ENCODE assay signal across 8 cellular contexts in genomic region chr1:87325982-87326738, GRCh38. TPM values are rescaled to one million over a fixed set of nuclear protein-coding genes. Genes with fewer than 3 reads are reported as not detected.
A peak's percentile ranks its signal among the peaks of the same experiment; 100 is the strongest.
DNase-seq lines count a peak whose midpoint lies in the region; ATAC-seq and TF ChIP-seq lines count a peak whose summit lies in the region.

No MANE protein-coding gene starts in this region.

- DNase-seq in activated CD4-positive, alpha-beta T cell treated with anti-CD3 and anti-CD28 coated beads for 36 hours = peak; percentile 61
- DNase-seq in activated CD4-positive, alpha-beta T cell treated with anti-CD3 and anti-CD28 coated beads for 1 hour = no peak
- peak; percentile 42 for DNase-seq in LHCN-M2 (ENCODE audit: low read depth)
- peak; percentile 56 for DNase-seq in RPMI7951 (ENCODE audit: low read depth)
- DNase-seq in mammary epithelial cell = peak; percentile 43
- DNase-seq in lung (ENCODE audit: low spot score) = peak; percentile 42
- DNase-seq in uterus = peak in 1 of 2 donors; percentile 53

- H3K4me3 Mint-ChIP-seq in activated CD4-positive, alpha-beta T cell treated with anti-CD3 and anti-CD28 coated beads for 36 hours = no peak overlapping the region

- in situ Hi-C loops in mammary epithelial cell (cut with MboI; ENCODE audit: low sequenced_read_pairs in 2 of 2) = loop anchor here in 1 of 2 donors (10.0 to 25.0 kb wide), 2 partner anchors 629 to 736 kb away; no protein-coding TSS in a partner anchor

- CTCF ChIA-PET in activated CD4-positive, alpha-beta T cell treated with anti-CD3 and anti-CD28 coated beads for 36 hours (lab: Charles Lee) = interaction anchor here (0.5 to 3.1 kb wide), 19 partner anchors 9 to 990 kb away, joined by 3 to 16 read pairs (median 4); no protein-coding TSS in a partner anchor
- CTCF ChIA-PET in mammary epithelial cell (lab: Charles Lee; ENCODE audit: low non-redundant PET) = no interaction called here

- no peaks in the 10 kb centered on the region for H4K20me1 ChIP-seq in mammary epithelial cell (ENCODE audit: insufficient read depth, low read length)

- H3K4me2 ChIP-seq in mammary epithelial cell (ENCODE audit: insufficient read depth, low read depth, low read length) = no peak overlapping the region

- TF ChIP-seq CTCF in mammary epithelial cell (conservative IDR thresholded peaks at IDR 0.05 in 1 of 2, IDR thresholded peaks at IDR 0.05 in 1 of 2; ENCODE audit: extremely low read depth in 1 of 2, insufficient read depth in 1 of 2, low read depth in 1 of 2, low read length in 2 of 2) = peak; percentile 73 to 77
- TF ChIP-seq CTCF in lung (IDR thresholded peaks at IDR 0.05; ENCODE audit: control extremely low read depth, extremely low read depth) = peak; percentile 74
- TF ChIP-seq CTCF in uterus (IDR thresholded peaks at IDR 0.05) = peak; percentile 70 to 79 (median 75)

- dilution Hi-C loops in mammary epithelial cell (cut with HindIII; ENCODE audit: low sequenced_read_pairs) = no loop called here

- WGBS in mammary epithelial cell (ENCODE audit: low coverage, missing lambda C conversion rate) = 40% methylated on average over 10 of the region's 10 CpGs
- 42 to 45% methylated on average over 10 of the region's 10 CpGs for WGBS in lung, 2 donors

- H3K9ac ChIP-seq in mammary epithelial cell (ENCODE audit: insufficient read depth, low read length) = no peak overlapping the region

- peaks cover 11% of the 10 kb centered on the region for H3K27me3 Mint-ChIP-seq in activated CD4-positive, alpha-beta T cell treated with anti-CD3 and anti-CD28 coated beads for 36 hours

- H3K36me3 ChIP-seq in mammary epithelial cell (ENCODE audit: insufficient read depth, low read length) (no peaks in the 10 kb centered on the region), lung (ENCODE audit: control insufficient read depth in 2 of 2, insufficient read depth in 2 of 2, low read length in 2 of 2) (no peaks in the 10 kb centered on the region), uterus (no peaks in the 10 kb centered on the region)

- ATAC-seq in activated CD4-positive, alpha-beta T cell treated with anti-CD3 and anti-CD28 coated beads for 36 hours = no peak
- no peak for ATAC-seq in lung (ENCODE audit: insufficient read depth, low FRiP score)
- no peak for ATAC-seq in GM19023 (IDR thresholded peaks at IDR 0.05; ENCODE audit: unreplicated experiment)

- H3K27ac ChIP-seq in mammary epithelial cell (ENCODE audit: insufficient read depth, low read depth, low read length) (no peak overlapping the region), lung (ENCODE audit: low read depth in 1 of 2, low read length in 1 of 2) (no peak overlapping the region), uterus (peak overlapping the region in 1 of 2 donors; percentile 22)

- H3K27me3 ChIP-seq in mammary epithelial cell (ENCODE audit: insufficient read depth, low read length) (peaks cover 1% of the 10 kb centered on the region), lung (ENCODE audit: control insufficient read depth, insufficient read depth) (no peaks in the 10 kb centered on the region), uterus (no peaks in the 10 kb centered on the region)

- H3K36me3 Mint-ChIP-seq in activated CD4-positive, alpha-beta T cell treated with anti-CD3 and anti-CD28 coated beads for 36 hours (ENCODE audit: low read depth) = no peaks in the 10 kb centered on the region

- peak overlapping the region; percentile 43 for H2AFZ ChIP-seq in mammary epithelial cell (ENCODE audit: low read depth, low read length)

- intact Hi-C loops in activated CD4-positive, alpha-beta T cell treated with anti-CD3 and anti-CD28 coated beads for 36 hours (cut with DNase I, micrococcal nuclease) = loop anchor here (1.0 kb wide), 1 partner anchor 627 kb away; no protein-coding TSS in a partner anchor
- intact Hi-C loops in mammary epithelial cell (cut with micrococcal nuclease) (loop anchor here (1.0 kb wide), 1 partner anchor 195 kb away; no protein-coding TSS in a partner anchor), uterus (cut with DNase I; ENCODE audit: low total_unique reads) (no loop called here)

- H3K4me1 ChIP-seq in mammary epithelial cell (ENCODE audit: insufficient read depth, low read length) (peaks cover 7% of the 10 kb centered on the region), lung (ENCODE audit: control insufficient read depth in 2 of 2, insufficient read depth in 2 of 2, low read length in 2 of 2) (peaks cover 0 to 3% of the 10 kb centered on the region in 2 donors), uterus (no peaks in the 10 kb centered on the region)

- BruUV-seq in mammary epithelial cell (replicated peaks; lab: Mats Ljungman, UMichigan) = no TSS peak

- H3K4me3 ChIP-seq in mammary epithelial cell (replicated peaks in 1 of 3; ENCODE audit: insufficient read depth in 1 of 3, low read depth in 2 of 3, low read length in 3 of 3) = no peak overlapping the region
- H3K4me3 ChIP-seq in lung = no peak overlapping the region
- H3K4me3 ChIP-seq in uterus = no peak overlapping the region

- TF ChIP-seq POLR2A in uterus (IDR thresholded peaks at IDR 0.05) = no peak

- peaks cover 22% of the 10 kb centered on the region for H3K4me1 Mint-ChIP-seq in activated CD4-positive, alpha-beta T cell treated with anti-CD3 and anti-CD28 coated beads for 36 hours

- no peaks in the 10 kb centered on the region for H3K9me3 Mint-ChIP-seq in activated CD4-positive, alpha-beta T cell treated with anti-CD3 and anti-CD28 coated beads for 36 hours (ENCODE audit: low read depth)

- H3K27ac Mint-ChIP-seq in activated CD4-positive, alpha-beta T cell treated with anti-CD3 and anti-CD28 coated beads for 36 hours = no peak overlapping the region

- H3K9me3 ChIP-seq in mammary epithelial cell (replicated peaks; ENCODE audit: insufficient read depth, low read length) (no peaks in the 10 kb centered on the region), lung (ENCODE audit: control insufficient read depth in 2 of 2, insufficient read depth in 1 of 2, low read length in 1 of 2) (no peaks in the 10 kb centered on the region), uterus (no peaks in the 10 kb centered on the region)

- POLR2A ChIA-PET in activated CD4-positive, alpha-beta T cell treated with anti-CD3 and anti-CD28 coated beads for 36 hours (lab: Charles Lee) = no interaction called here

- H3K79me2 ChIP-seq in mammary epithelial cell (ENCODE audit: insufficient read depth, low read length) = peaks cover 23% of the 10 kb centered on the region

RNA-seq across cellular contexts. Expression of gene LMO4, which starts 2.5 kb away (rescaled TPM):
- total RNA-seq in activated CD4-positive, alpha-beta T cell treated with anti-CD3 and anti-CD28 coated beads for 36 hours = 10 to 100 TPM; 10.2 to 10.5 TPM
- total RNA-seq in LHCN-M2 (2014; rRNA removed) (13.4 and 15.8 TPM in 2 replicates), mammary epithelial cell (10 to 100 TPM; 40.2 to 44.7 TPM), lung (10 to 100 TPM; 67.4 to 96.4 TPM), uterus (100 to 1,000 TPM in 1 of 4 donors, 10 to 100 TPM in 3; 38.7 to 178 (median 60.9) TPM)
- polyA plus RNA-seq in LHCN-M2 (2012) = 12.2 TPM
- 86.1 and 92.4 TPM in 2 replicates for total RNA-seq in RPMI7951 (2014; rRNA removed; shearing (Covaris generic))
- polyA plus RNA-seq in mammary epithelial cell (34.4 TPM), lung (10 to 100 TPM; 35.7 to 41.9 TPM)
- 4.8 TPM for polyA minus RNA-seq in mammary epithelial cell
